Comparison of ENCODE assay signal across 26 cellular contexts in genomic region chr21:37181059-37181458, GRCh38.
A peak's percentile ranks its signal among the peaks of the same experiment; 100 is the strongest.
DNase-seq lines count a peak whose midpoint lies in the region; ATAC-seq, FAIRE-seq and TF ChIP-seq lines count a peak whose summit lies in the region.
"Had no signal": no experiment of that assay in that cellular context is flagged by ENCODE, and none has a peak within 500 bp of the region (broad histone marks: within the 10 kb centered on the region; RNA-seq: fewer than 3 reads in every experiment).

No MANE protein-coding gene starts in this region.

- no peak overlapping the region for H3K27ac ChIP-seq in CD8-positive, alpha-beta memory T cell (ENCODE audit: low read depth, low read length)
- H3K27ac ChIP-seq in HEK293 (ENCODE audit: extremely low read depth, low read depth, low read length) (no peak overlapping the region), ascending aorta (no peak overlapping the region)
- H3K27ac ChIP-seq: SJSA1 had no signal

- H3K9me3 ChIP-seq in CD8-positive, alpha-beta memory T cell (ENCODE audit: low read length), result no peaks in the 10 kb centered on the region
- H3K9me3 ChIP-seq in HEK293 (ENCODE audit: control insufficient read depth, insufficient read depth, low read depth, low read length) (no peaks in the 10 kb centered on the region), ascending aorta (no peaks in the 10 kb centered on the region)
- H3K9me3 ChIP-seq: SJSA1 had no signal

- H3K4me3 ChIP-seq in CD8-positive, alpha-beta memory T cell (ENCODE audit: low read length), result no peak overlapping the region
- H3K4me3 ChIP-seq in HEK293 (ENCODE audit: low read depth, low read length) (no peak overlapping the region), bronchial epithelial cell (ENCODE audit: low read depth, low read length) (no peak overlapping the region), ascending aorta (no peak overlapping the region)
- H3K4me3 ChIP-seq: SJSA1 had no signal

- peaks cover 19 to 76% (median 35%) of the 10 kb centered on the region in 3 donors for H3K36me3 Mint-ChIP-seq in CD8-positive, alpha-beta memory T cell

- H3K9me3 Mint-ChIP-seq in CD8-positive, alpha-beta memory T cell, result peaks cover 2 to 5% (median 5%) of the 10 kb centered on the region in 5 donors

- intact Hi-C loops in ascending aorta (cut with DNase I), result no loop called here

- POLR2A ChIA-PET in CD8-positive, alpha-beta memory T cell (lab: Charles Lee), result no interaction called here
- POLR2A ChIA-PET in HEK293 (lab: Yijun Ruan, JAX), result no interaction called here

- peaks cover 36% of the 10 kb centered on the region for H3K36me3 ChIP-seq in CD8-positive, alpha-beta memory T cell (ENCODE audit: insufficient read depth, low read length)
- H3K36me3 ChIP-seq in HEK293 (ENCODE audit: control insufficient read depth in 2 of 2, insufficient read depth in 1 of 2, low read length in 2 of 2), result peaks cover 11 to 68% of the 10 kb centered on the region in 2 experiments
- H3K36me3 ChIP-seq in bronchial epithelial cell (ENCODE audit: control insufficient read depth, insufficient read depth, low read length), result peaks cover 1% of the 10 kb centered on the region
- peaks cover 12 to 39% of the 10 kb centered on the region in 2 donors for H3K36me3 ChIP-seq in ascending aorta

- no peaks in the 10 kb centered on the region for H3K27me3 Mint-ChIP-seq in CD8-positive, alpha-beta memory T cell
- H3K27me3 Mint-ChIP-seq: B cell had no signal

- DNase-seq in CD8-positive, alpha-beta memory T cell, result no peak
- DNase-seq in bronchial epithelial cell (ENCODE audit: low read depth) (peak; percentile 2), iris pigment epithelial cell (ENCODE audit: low read depth) (peak; percentile 41), ascending aorta (ENCODE audit: low spot score in 2 of 2) (no peak), NCI-H2029 (lab: John Stamatoyannopoulos, UW) (no peak)
- DNase-seq: Calu3, DMS79 treated with DMSO at 0.1 percent for 48 hours, GF-D8, KBM-7, MV-4-11, NCI-H1105, NCI-H1436 treated with DMSO at 0.1 percent for 48 hours, NCI-H187 treated with DMSO at 0.1 percent for 48 hours, NCI-H2107, NCI-H524 treated with DMSO at 0.1 percent for 48 hours, NCI-H774, PC-3 had no signal

- peak overlapping the region in 5 of 8 donors; percentile 29 to 55 (median 44) for H3K27ac Mint-ChIP-seq in CD8-positive, alpha-beta memory T cell
- H3K27ac Mint-ChIP-seq: B cell, CD14-positive monocyte had no signal

- no peak overlapping the region for H3K4me3 Mint-ChIP-seq in CD8-positive, alpha-beta memory T cell
- H3K4me3 Mint-ChIP-seq: B cell, CD14-positive monocyte had no signal

- H3K4me1 ChIP-seq in CD8-positive, alpha-beta memory T cell (ENCODE audit: insufficient read depth, low read length), result no peaks in the 10 kb centered on the region
- peaks cover 12% of the 10 kb centered on the region for H3K4me1 ChIP-seq in HEK293 (ENCODE audit: control insufficient read depth, insufficient read depth, low read length)
- H3K4me1 ChIP-seq in ascending aorta, result peaks cover 0 to 5% of the 10 kb centered on the region in 2 donors
- H3K4me1 ChIP-seq: SJSA1 had no signal

- CTCF ChIA-PET in CD8-positive, alpha-beta memory T cell (lab: Charles Lee), result no interaction called here
- CTCF ChIA-PET in HEK293 (lab: Yijun Ruan, JAX), result interaction anchor here (0.5 to 1.4 kb wide), 3 partner anchors 15 to 494 kb away, joined by 3 read pairs; no protein-coding TSS in a partner anchor

- no peaks in the 10 kb centered on the region for H3K27me3 ChIP-seq in CD8-positive, alpha-beta memory T cell (ENCODE audit: insufficient read depth, low read length, poor library complexity, severe bottlenecking)
- H3K27me3 ChIP-seq in bronchial epithelial cell (ENCODE audit: control insufficient read depth, insufficient read depth, low read length) (no peaks in the 10 kb centered on the region), ascending aorta (no peaks in the 10 kb centered on the region)
- H3K27me3 ChIP-seq: SJSA1 had no signal

- H3K4me1 Mint-ChIP-seq in CD8-positive, alpha-beta memory T cell, result peaks cover 0 to 4% (median 0%) of the 10 kb centered on the region in 3 donors
- H3K4me1 Mint-ChIP-seq: B cell, CD14-positive monocyte had no signal

- no peak for FAIRE-seq in bronchial epithelial cell (lab: Jason Lieb, UNC)
- FAIRE-seq: GM12892, HTR-8/SVneo had no signal

- ATAC-seq in GM21381 (IDR thresholded peaks at IDR 0.05; ENCODE audit: unreplicated experiment) (no peak), HG03460 (IDR thresholded peaks at IDR 0.05; ENCODE audit: unreplicated experiment) (no peak)
- ATAC-seq: HCT116, PC-3 had no signal

- no peak for TF ChIP-seq CTCF in HEK293 (tag by site-specific recombination; IDR thresholded peaks at IDR 0.05)
- no peak for TF ChIP-seq CTCF in bronchial epithelial cell (IDR thresholded peaks at IDR 0.05; ENCODE audit: insufficient read depth, low read length, severe bottlenecking)
- no peak for TF ChIP-seq CTCF in ascending aorta (IDR thresholded peaks at IDR 0.05)

TF ChIP-seq in HEK293, 187 proteins besides CTCF, POLR2A, EP300 and RAD21:
- TF ChIP-seq ZBTB20 (tag by site-specific recombination; IDR thresholded peaks at IDR 0.05) (no peak), ZNF530 (tag by site-specific recombination; IDR thresholded peaks at IDR 0.05; ENCODE audit: low read depth) (no peak), SCRT2 (tag by site-specific recombination; IDR thresholded peaks at IDR 0.05) (peak; percentile 71; the same call in 1 of the 2 replicates)

Comparison
In these comparisons a context has a peak if more than half of its experiments do, and no peak if none do; other contexts are left out.
1. DNase-seq: peak in bronchial epithelial cell (single experiment) and iris pigment epithelial cell (single experiment); none in CD8-positive, alpha-beta memory T cell (0 of 5), ascending aorta (0 of 2) and NCI-H2029 (single experiment).